In the genomic region with DNA sequence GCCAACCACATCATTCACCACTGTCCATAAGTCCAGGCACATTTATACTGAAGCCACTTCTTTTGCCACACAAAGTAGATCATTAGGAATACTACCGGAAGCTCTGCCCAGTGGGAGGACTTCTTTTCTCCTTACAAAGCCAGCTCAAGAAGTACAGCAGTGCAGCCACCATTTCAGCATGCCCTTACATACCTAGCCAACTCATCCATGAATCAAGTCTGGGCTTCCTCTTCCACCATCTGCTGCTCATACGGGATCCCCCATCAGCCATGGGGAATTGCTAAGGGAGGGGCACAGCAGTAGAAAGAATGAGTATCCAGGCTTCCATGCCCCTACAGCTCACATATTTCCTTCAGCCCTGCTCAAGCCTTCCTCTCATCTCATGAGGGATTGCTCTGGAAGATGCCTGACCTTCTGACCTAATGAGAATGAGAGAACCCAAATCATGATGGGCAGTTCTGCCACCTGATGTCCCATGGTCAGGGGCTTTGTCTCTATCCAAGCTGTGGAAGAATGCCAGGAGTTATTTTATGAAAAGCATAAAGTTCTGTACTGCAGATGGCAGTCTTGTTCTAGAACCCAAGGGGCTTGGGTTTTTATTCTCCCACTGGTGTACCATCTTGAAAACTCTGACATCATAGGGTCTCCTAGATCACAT, we compare ENCODE assay signal across 23 cellular contexts. TPM values are rescaled to one million over a fixed set of nuclear protein-coding genes. Genes with fewer than 3 reads are reported as not detected.
"Had no signal": no experiment of that assay in that cellular context is flagged by ENCODE, and none has a peak within 500 bp of the region (broad histone marks: within the 10 kb centered on the region; RNA-seq: fewer than 3 reads in every experiment).

No MANE protein-coding gene starts in this region.

- H3K27ac Mint-ChIP-seq: activated CD8-positive, alpha-beta T cell treated with anti-CD3 and anti-CD28 coated beads for 36 hours; natural killer cell; stimulated activated naive B cell treated with anti-CD40 and anti-IgM and Interleukin-4, amounts not matched to agents 10 μg/mL and 1 μg/mL and 100 μg/mL, for 72 hours; T-cell had no signal

- H3K27ac ChIP-seq: cardiac muscle cell, colonic mucosa, heart right ventricle, left lung, prostate gland, tibial nerve, VCaP had no signal

- DNase-seq: activated CD4-positive, alpha-beta T cell treated with anti-CD3 and anti-CD28 coated beads for 4 hours; activated CD8-positive, alpha-beta memory T cell treated with anti-CD3 and anti-CD28 coated beads, Interleukin-2, amount 50 U/mL, for 48 hours; activated CD8-positive, alpha-beta T cell treated with anti-CD3 and anti-CD28 coated beads for 36 hours; activated naive CD4-positive, alpha-beta T cell; aorta; colonic mucosa; effector CD4-positive, alpha-beta T cell; heart right ventricle; left lung; natural killer cell; occipital lobe; stimulated activated CD4-positive, alpha-beta T cell treated with anti-CD3 and anti-CD28 coated beads, Interleukin-2, amount 100 ng/mL, for 24 hours; stimulated activated naive B cell treated with anti-CD40 and anti-IgM and Interleukin-4, amounts not matched to agents 10 μg/mL and 1 μg/mL and 100 μg/mL, for 72 hours; T-cell; T1000 had no signal

- H3K9me3 ChIP-seq: colonic mucosa, heart right ventricle, left lung, prostate gland had no signal

- H3K9me3 Mint-ChIP-seq: natural killer cell; stimulated activated naive B cell treated with anti-CD40 and anti-IgM and Interleukin-4, amounts not matched to agents 10 μg/mL and 1 μg/mL and 100 μg/mL, for 72 hours had no signal

- H3K27me3 ChIP-seq: cardiac muscle cell, colonic mucosa, heart right ventricle, left lung, tibial nerve had no signal

- H3K4me1 ChIP-seq: colonic mucosa, prostate gland, tibial nerve had no signal

- H3K4me3 Mint-ChIP-seq: activated CD8-positive, alpha-beta T cell treated with anti-CD3 and anti-CD28 coated beads for 36 hours; natural killer cell; stimulated activated naive B cell treated with anti-CD40 and anti-IgM and Interleukin-4, amounts not matched to agents 10 μg/mL and 1 μg/mL and 100 μg/mL, for 72 hours; T-cell had no signal

- H3K27me3 Mint-ChIP-seq: stimulated activated naive B cell treated with anti-CD40 and anti-IgM and Interleukin-4, amounts not matched to agents 10 μg/mL and 1 μg/mL and 100 μg/mL, for 72 hours had no signal

- ATAC-seq: activated CD8-positive, alpha-beta T cell treated with anti-CD3 and anti-CD28 coated beads for 36 hours; heart right ventricle; left lung; natural killer cell; sciatic nerve; stimulated activated naive B cell treated with anti-CD40 and anti-IgM and Interleukin-4, amounts not matched to agents 10 μg/mL and 1 μg/mL and 100 μg/mL, for 72 hours; T-cell had no signal

- H3K36me3 Mint-ChIP-seq: T-cell had no signal

- H3K4me3 ChIP-seq: cardiac muscle cell, colonic mucosa, heart right ventricle, left lung, prostate gland, tibial nerve had no signal

- H3K36me3 ChIP-seq: prostate gland had no signal

RNA-seq across cellular contexts. Expression of gene ACSM6, which starts 39.5 kb away (rescaled TPM):
- total RNA-seq: activated CD8-positive, alpha-beta T cell treated with anti-CD3 and anti-CD28 coated beads for 36 hours; cardiac muscle cell; colonic mucosa; epithelial cell of proximal tubule; heart right ventricle; left lung; mucosa of gallbladder; natural killer cell; occipital lobe; prostate gland; subcutaneous adipose tissue; T-cell; tibial nerve had no signal
- polyA plus RNA-seq: aorta, heart right ventricle had no signal
